In genomic region chr17:74822329-74823175, GRCh38 we compare ENCODE assay signal across 22 cellular contexts. TPM values are rescaled to one million over a fixed set of nuclear protein-coding genes. Genes with fewer than 3 reads are reported as not detected.
DNase-seq lines count a peak whose midpoint lies in the region; ATAC-seq and TF ChIP-seq lines count a peak whose summit lies in the region.
"Had no signal": no experiment of that assay in that cellular context is flagged by ENCODE, and none has a peak within 500 bp of the region (broad histone marks: within the 10 kb centered on the region; RNA-seq: fewer than 3 reads in every experiment).

No MANE protein-coding gene starts in this region.

- H3K27me3 ChIP-seq in gastroesophageal sphincter (no peaks in the 10 kb centered on the region), thyroid gland (no peaks in the 10 kb centered on the region), mammary epithelial cell (ENCODE audit: insufficient read depth, low read length) (no peaks in the 10 kb centered on the region)
- H3K27me3 ChIP-seq: MG63, pancreas, uterus had no signal

- ATAC-seq in gastroesophageal sphincter: peak; percentile 65
- ATAC-seq in GM18520 (IDR thresholded peaks at IDR 0.05; ENCODE audit: unreplicated experiment): no peak
- ATAC-seq: naive thymus-derived CD4-positive, alpha-beta T cell had no signal

- H3K27ac ChIP-seq in gastroesophageal sphincter: peak overlapping the region in 3 of 4 donors; percentile 57 to 67 (median 63)
- H3K27ac ChIP-seq in thyroid gland: peak overlapping the region; percentile 12 to 48 (median 14)
- no peak overlapping the region for H3K27ac ChIP-seq in mammary epithelial cell (ENCODE audit: insufficient read depth, low read depth, low read length)
- H3K27ac ChIP-seq: epithelial cell of prostate, pancreas, uterus had no signal

- peaks cover 0 to 81% of the 10 kb centered on the region in 2 donors for H3K36me3 ChIP-seq in gastroesophageal sphincter
- H3K36me3 ChIP-seq in thyroid gland: no peaks in the 10 kb centered on the region
- H3K36me3 ChIP-seq in mammary epithelial cell (ENCODE audit: insufficient read depth, low read length): no peaks in the 10 kb centered on the region
- H3K36me3 ChIP-seq: pancreas, uterus had no signal

- 66 to 72% methylated on average over 3 to 15 of the region's 23 CpGs for WGBS in gastroesophageal sphincter (ENCODE audit: low coverage in 1 of 2), 2 donors
- WGBS in thyroid gland, 2 donors: 64 to 66% methylated on average over 19 to 23 of the region's 23 CpGs
- 96% methylated on average over 21 of the region's 23 CpGs for WGBS in mammary epithelial cell (ENCODE audit: low coverage, missing lambda C conversion rate)

- dilution Hi-C loops in mammary epithelial cell (cut with HindIII; ENCODE audit: low sequenced_read_pairs): no loop called here

- no peak for TF ChIP-seq POLR2A in gastroesophageal sphincter (IDR thresholded peaks at IDR 0.05)
- no peak for TF ChIP-seq POLR2A in thyroid gland (IDR thresholded peaks at IDR 0.05)

- no peaks in the 10 kb centered on the region for H4K20me1 ChIP-seq in mammary epithelial cell (ENCODE audit: insufficient read depth, low read length)

- CTCF ChIA-PET in mammary epithelial cell (lab: Charles Lee; ENCODE audit: low non-redundant PET): no interaction called here

- TF ChIP-seq CTCF in gastroesophageal sphincter (IDR thresholded peaks at IDR 0.05) (no peak), thyroid gland (IDR thresholded peaks at IDR 0.05) (no peak), mammary epithelial cell (conservative IDR thresholded peaks at IDR 0.05 in 1 of 2, IDR thresholded peaks at IDR 0.05 in 1 of 2; ENCODE audit: extremely low read depth in 1 of 2, insufficient read depth in 1 of 2, low read depth in 1 of 2, low read length in 2 of 2) (no peak)

- H3K4me2 ChIP-seq in mammary epithelial cell (ENCODE audit: insufficient read depth, low read depth, low read length): no peak overlapping the region
- H3K4me2 ChIP-seq: smooth muscle cell had no signal

- no TSS peak for BruUV-seq in mammary epithelial cell (replicated peaks; lab: Mats Ljungman, UMichigan)

- H3K9ac ChIP-seq in mammary epithelial cell (ENCODE audit: insufficient read depth, low read length): no peak overlapping the region

- H2AFZ ChIP-seq in mammary epithelial cell (ENCODE audit: low read depth, low read length): no peak overlapping the region

- intact Hi-C loops in thyroid gland (cut with DNase I): no loop called here
- intact Hi-C loops in mammary epithelial cell (cut with micrococcal nuclease): no loop called here

- H3K79me2 ChIP-seq in mammary epithelial cell (ENCODE audit: insufficient read depth, low read length): no peaks in the 10 kb centered on the region

- H3K4me1 ChIP-seq in gastroesophageal sphincter (peaks cover 0 to 33% (median 5%) of the 10 kb centered on the region in 3 donors), thyroid gland (peaks cover 46 to 67% of the 10 kb centered on the region in 2 donors), mammary epithelial cell (ENCODE audit: insufficient read depth, low read length) (no peaks in the 10 kb centered on the region)
- H3K4me1 ChIP-seq: pancreas, uterus had no signal

- no peak for TF ChIP-seq EP300 in gastroesophageal sphincter (IDR thresholded peaks at IDR 0.05)

- H3K9me3 ChIP-seq in gastroesophageal sphincter: no peaks in the 10 kb centered on the region
- H3K9me3 ChIP-seq in thyroid gland: no peaks in the 10 kb centered on the region
- no peaks in the 10 kb centered on the region for H3K9me3 ChIP-seq in mammary epithelial cell (replicated peaks; ENCODE audit: insufficient read depth, low read length)
- H3K9me3 ChIP-seq: MG63, pancreas, uterus had no signal

- H3K4me3 ChIP-seq in gastroesophageal sphincter (no peak overlapping the region), thyroid gland (replicated peaks in 1 of 3) (no peak overlapping the region), mammary epithelial cell (replicated peaks in 1 of 3; ENCODE audit: insufficient read depth in 1 of 3, low read depth in 2 of 3, low read length in 3 of 3) (no peak overlapping the region)
- H3K4me3 ChIP-seq: MG63, pancreas, smooth muscle cell, uterus had no signal

- in situ Hi-C loops in mammary epithelial cell (cut with MboI; ENCODE audit: low sequenced_read_pairs in 2 of 2): no loop called here

- peak; percentile 56 for DNase-seq in NCI-H2171 treated with DMSO at 0.1 percent for 48 hours (lab: John Stamatoyannopoulos, UW)
- DNase-seq in NCI-H2171 (lab: John Stamatoyannopoulos, UW): no peak
- peak; percentile 87 for DNase-seq in medulla oblongata (ENCODE audit: extremely low spot score)
- DNase-seq in thyroid gland: peak in 1 of 2 donors; percentile 45
- DNase-seq in mammary epithelial cell: no peak
- no peak for DNase-seq in DMS153 treated with DMSO at 0.1 percent for 48 hours (lab: John Stamatoyannopoulos, UW; ENCODE audit: unreplicated experiment)
- DNase-seq: activated naive CD8-positive, alpha-beta T cell treated with anti-CD3 and anti-CD28 coated beads, Interleukin-2, amount 10 ng/mL, durations not matched to agents 7 days and 5 days; MG63; naive thymus-derived CD4-positive, alpha-beta T cell; NCI-H1694; NCI-H226; stimulated activated CD4-positive, alpha-beta T cell treated with anti-CD3 and anti-CD28 coated beads, Interleukin-4, amount 100 ng/mL, for 24 hours; uterus had no signal

RNA-seq across cellular contexts. Expression of gene GRIN2C, which starts 37.1 kb away (rescaled TPM):
- total RNA-seq in gastroesophageal sphincter (1 to 10 TPM in 1 of 4 donors, under 1 TPM in 2, not detected in 1; 0.16 to 3.5 (median 0.42) TPM), thyroid gland (100 to 1,000 TPM in 2 of 4 donors, 10 to 100 TPM in 2; 63.4 to 120 (median 94.0) TPM), mammary epithelial cell (under 1 TPM; under 0.01 to 0.19 TPM)
- not detected for polyA plus RNA-seq in mammary epithelial cell
- not detected for polyA minus RNA-seq in mammary epithelial cell
- total RNA-seq: dermis microvascular lymphatic vessel endothelial cell, RPMI7951 had no signal
- polyA plus RNA-seq: CD14-positive monocyte; IgD-negative memory B cell; naive thymus-derived CD4-positive, alpha-beta T cell had no signal

RNA-seq across cellular contexts. Expression of gene NAT9, which starts 46.4 kb away (rescaled TPM):
- total RNA-seq in gastroesophageal sphincter: 10 to 100 TPM; 21.7 to 34.7 (median 26.3) TPM
- total RNA-seq in thyroid gland: 10 to 100 TPM; 33.1 to 46.5 (median 41.4) TPM
- total RNA-seq in mammary epithelial cell: 10 to 100 TPM; 24.7 to 76.5 TPM
- polyA plus RNA-seq in mammary epithelial cell: 37.3 TPM
- polyA minus RNA-seq in mammary epithelial cell: 4.1 TPM

RNA-seq across cellular contexts. Expression of gene FDXR, which starts 50.2 kb away (rescaled TPM):
- 1 to 10 TPM; 3.6 to 7.8 (median 4.6) TPM for total RNA-seq in gastroesophageal sphincter
- total RNA-seq in thyroid gland: 10 to 100 TPM in 2 of 4 donors, 1 to 10 TPM in 2; 5.9 to 18.6 (median 10.2) TPM
- total RNA-seq in mammary epithelial cell: 10 to 100 TPM; 18.0 to 25.7 TPM
- 20.1 TPM for polyA plus RNA-seq in mammary epithelial cell
- polyA minus RNA-seq in mammary epithelial cell: 14.3 TPM

Comparison
In these comparisons a context has a peak if more than half of its experiments do, and no peak if none do; other contexts are left out.
1. DNase-seq: peak in NCI-H2171 treated with DMSO at 0.1 percent for 48 hours (single experiment) and medulla oblongata (single experiment); none in NCI-H2171 (single experiment), mammary epithelial cell (single experiment) and DMS153 treated with DMSO at 0.1 percent for 48 hours (single experiment).
2. RNA of gene GRIN2C, which starts 37.1 kb away (total RNA-seq): 63.4 to 120 TPM in thyroid gland; 0.16 to 3.5 TPM in gastroesophageal sphincter and under 0.01 to 0.19 TPM in mammary epithelial cell; every median in the first group is over 10 times any median in the second.